23 cellular contexts compared by ENCODE assay signal in genomic region chr6:148140772-148141557, GRCh38.
DNase-seq lines count a peak whose midpoint lies in the region; ATAC-seq, FAIRE-seq and TF ChIP-seq lines count a peak whose summit lies in the region.
"Had no signal": no experiment of that assay in that cellular context is flagged by ENCODE, and none has a peak within 500 bp of the region (broad histone marks: within the 10 kb centered on the region; RNA-seq: fewer than 3 reads in every experiment).

No MANE protein-coding gene starts in this region.

- no peak for TF ChIP-seq RAD21 in K562 (CRISPR knock-in tag; conservative IDR thresholded peaks at IDR 0.05 in 1 of 2, IDR thresholded peaks at IDR 0.05 in 1 of 2)

- TF ChIP-seq POLR2A in K562 (conservative IDR thresholded peaks at IDR 0.05) = no peak

- TF ChIP-seq CTCF in K562 (IDR thresholded peaks at IDR 0.05 in 2 of 3, conservative IDR thresholded peaks at IDR 0.05 in 1 of 3; ENCODE audit: insufficient read depth in 2 of 3, low read depth in 1 of 3, low read length in 3 of 3) = no peak

- H3K9ac ChIP-seq in K562 (ENCODE audit: insufficient read depth in 1 of 2, low read depth in 2 of 2, low read length in 2 of 2) = no peak overlapping the region

- H3K36me3 ChIP-seq in K562 (ENCODE audit: control insufficient read depth, insufficient read depth, low read length) = no peaks in the 10 kb centered on the region
- H3K36me3 ChIP-seq: cardiac muscle cell, tibial artery, WERI-Rb-1 had no signal

- BruUV-seq in K562 (replicated peaks; lab: Mats Ljungman, UMichigan) = no TSS peak

- 0 out of 5 replicates have a peak, but pooled peaks cover 0 to 3% of the 10 kb centered on the region in 2 experiments for H3K27me3 ChIP-seq in K562 (ENCODE audit: control insufficient read depth in 2 of 2, insufficient read depth in 2 of 2, low read length in 2 of 2)
- H3K27me3 ChIP-seq: cardiac muscle cell, tibial artery had no signal

- DNase-seq in DMS53 (lab: John Stamatoyannopoulos, UW) (peak; percentile 39), HT-29 (ENCODE audit: low spot score) (peak; percentile 10), K562 (ENCODE audit: extremely low read depth in 1 of 4, low spot score in 3 of 4) (no peak), kidney tubule cell (ENCODE audit: low spot score) (peak; percentile 38)
- no peak for DNase-seq in stimulated activated CD4-positive, alpha-beta T cell treated with anti-CD3 and anti-CD28 coated beads, Interleukin-4, amount 100 ng/mL, for 4 hours
- DNase-seq: activated CD8-positive, alpha-beta memory T cell treated with anti-CD3 and anti-CD28 coated beads, Interleukin-2, amount 50 U/mL, for 48 hours; CD4-positive, alpha-beta memory T cell; DND-41; midbrain; NCI-H1694 treated with DMSO at 0.1 percent for 48 hours; NCI-H2227 treated with DMSO at 0.1 percent for 48 hours; nephron progenitor cell; OCI-M1; stimulated activated CD4-positive, alpha-beta T cell treated with anti-CD3 and anti-CD28 coated beads, Interleukin-2, amount 100 ng/mL, for 48 hours; tibial artery; WERI-Rb-1 had no signal

- H3K4me3 ChIP-seq in K562 = no peak overlapping the region
- H3K4me3 ChIP-seq: cardiac muscle cell, smooth muscle cell, tibial artery had no signal

- no peaks in the 10 kb centered on the region for H4K20me1 ChIP-seq in K562 (replicated peaks; ENCODE audit: control insufficient read depth, insufficient read depth, low read length)

- no peaks in the 10 kb centered on the region for H3K4me1 ChIP-seq in K562 (replicated peaks in 1 of 2; ENCODE audit: control insufficient read depth in 2 of 2, insufficient read depth in 2 of 2, low read length in 2 of 2)
- H3K4me1 ChIP-seq: tibial artery had no signal

- CTCF ChIA-PET in K562 (lab: Yijun Ruan, JAX; ENCODE audit: low intra/inter-chr PET ratio) = interaction anchor here (0.6 kb wide), 1 partner anchor 607 kb away, joined by 5 read pairs; no protein-coding TSS in a partner anchor

- no peak for TF ChIP-seq EP300 in K562 (IDR thresholded peaks at IDR 0.05; ENCODE audit: low read length)

- no peak overlapping the region for H2AFZ ChIP-seq in K562 (ENCODE audit: low read depth, low read length)

- FAIRE-seq in K562 (lab: Jason Lieb, UNC) = no peak

- no peak for ATAC-seq in K562
- no peak for ATAC-seq in GM18511 (IDR thresholded peaks at IDR 0.05; ENCODE audit: unreplicated experiment)
- ATAC-seq in HG02884 (IDR thresholded peaks at IDR 0.05; ENCODE audit: unreplicated experiment) = no peak
- no peak for ATAC-seq in HG03354 (IDR thresholded peaks at IDR 0.05; ENCODE audit: poor library complexity, severe bottlenecking, unreplicated experiment)
- ATAC-seq: left lobe of liver had no signal

- no peak overlapping the region for H3K4me2 ChIP-seq in K562 (ENCODE audit: insufficient read depth, low read length)
- H3K4me2 ChIP-seq: smooth muscle cell had no signal

- 0 out of 2 replicates have a peak, but pooled peaks cover 2% of the 10 kb centered on the region for H3K9me3 ChIP-seq in K562 (replicated peaks; ENCODE audit: control insufficient read depth, insufficient read depth, low read depth, low read length)
- H3K9me3 ChIP-seq: tibial artery had no signal

- no peaks in the 10 kb centered on the region for H3K79me2 ChIP-seq in K562 (ENCODE audit: control insufficient read depth, insufficient read depth, low read length)

- no peak overlapping the region for H3K27ac ChIP-seq in K562 (ENCODE audit: extremely low read depth, low read depth, low read length)
- H3K27ac ChIP-seq: cardiac muscle cell, HL-60, tibial artery, WERI-Rb-1 had no signal

- no peaks in the 10 kb centered on the region for H3K9me1 ChIP-seq in K562 (ENCODE audit: control insufficient read depth, insufficient read depth, low read length)

- WGBS in K562 (ENCODE audit: insufficient coverage, low coverage, missing lambda C conversion rate) = 4% methylated on average over 5 of the region's 5 CpGs

- intact Hi-C loops in K562 (cut with micrococcal nuclease) = loop anchor here (10.0 kb wide), 1 partner anchor 324 kb away; no protein-coding TSS in a partner anchor

- in situ Hi-C loops in K562 (cut with MboI) = no loop called here

- POLR2A ChIA-PET in K562 (lab: Yijun Ruan, JAX) = no interaction called here

TF ChIP-seq in K562, 482 proteins besides CTCF, POLR2A, EP300 and RAD21:
- TF ChIP-seq ZNF518B (CRISPR knock-in tag; IDR thresholded peaks at IDR 0.05) = no peak
- TF ChIP-seq TFE3 (CRISPR knock-in tag; IDR thresholded peaks at IDR 0.05) = peak; percentile 80
- 0 out of 2 replicates have a peak, but pooled peaks have one; percentile 25 for TF ChIP-seq ZNF134 (CRISPR knock-in tag; conservative IDR thresholded peaks at IDR 0.05)

Comparison
In these comparisons a context has a peak if more than half of its experiments do, and no peak if none do; other contexts are left out.
1. DNase-seq: peak in DMS53 (single experiment), HT-29 (single experiment) and kidney tubule cell (single experiment); none in K562 (0 of 4) and stimulated activated CD4-positive, alpha-beta T cell treated with anti-CD3 and anti-CD28 coated beads, Interleukin-4, amount 100 ng/mL, for 4 hours (0 of 2).